ENCODE assay signal across 16 cellular contexts in genomic region chr2:22601007-22601406, GRCh38.
DNase-seq lines count a peak whose midpoint lies in the region; ATAC-seq, FAIRE-seq and TF ChIP-seq lines count a peak whose summit lies in the region.
"Had no signal": no experiment of that assay in that cellular context is flagged by ENCODE, and none has a peak within 500 bp of the region (broad histone marks: within the 10 kb centered on the region; RNA-seq: fewer than 3 reads in every experiment).

No MANE protein-coding gene starts in this region.

- TF ChIP-seq CTCF in kidney (IDR thresholded peaks at IDR 0.05; ENCODE audit: borderline replicate concordance, extremely low read depth, insufficient read depth): no peak
- TF ChIP-seq CTCF in lower lobe of right lung (IDR thresholded peaks at IDR 0.05): no peak

- H3K4me3 Mint-ChIP-seq in T-helper 2 cell treated with Interferon-gamma antibody and Interleukin-4, amounts not matched to agents 5 μg/mL and 100 μg/mL, for 36 hours: no peak overlapping the region
- H3K4me3 Mint-ChIP-seq: CD14-positive monocyte; CD4-positive, alpha-beta memory T cell; H9 had no signal

- H3K27me3 ChIP-seq in lower lobe of right lung (ENCODE audit: low read depth): no peaks in the 10 kb centered on the region
- H3K27me3 ChIP-seq: BLaER1 had no signal

- H3K27ac ChIP-seq in kidney (ENCODE audit: low read depth in 2 of 2, low read length in 2 of 2) (no peak overlapping the region), lower lobe of right lung (no peak overlapping the region), caudate nucleus (ENCODE audit: low read depth, low read length) (no peak overlapping the region)
- H3K27ac ChIP-seq: BLaER1 had no signal

- intact Hi-C loops in kidney (cut with DNase I) (no loop called here), lower lobe of right lung (cut with DNase I) (no loop called here)

- H3K36me3 Mint-ChIP-seq in T-helper 2 cell treated with Interferon-gamma antibody and Interleukin-4, amounts not matched to agents 5 μg/mL and 100 μg/mL, for 36 hours (ENCODE audit: low read depth): no peaks in the 10 kb centered on the region
- H3K36me3 Mint-ChIP-seq: CD14-positive monocyte; CD4-positive, alpha-beta memory T cell had no signal

- ATAC-seq in lower lobe of right lung (peak; percentile 74 to 89), HG03280 (IDR thresholded peaks at IDR 0.05; ENCODE audit: unreplicated experiment) (no peak)

- H3K4me1 Mint-ChIP-seq in T-helper 2 cell treated with Interferon-gamma antibody and Interleukin-4, amounts not matched to agents 5 μg/mL and 100 μg/mL, for 36 hours (ENCODE audit: low read depth): no peaks in the 10 kb centered on the region
- H3K4me1 Mint-ChIP-seq: CD14-positive monocyte; CD4-positive, alpha-beta memory T cell had no signal

- FAIRE-seq in kidney (lab: Jason Lieb, UNC): peak; percentile 19
- FAIRE-seq: G401.6, GM12891, GM19239, H1 had no signal

- H3K9ac ChIP-seq in kidney (ENCODE audit: low read length in 2 of 2): no peak overlapping the region
- H3K9ac ChIP-seq: BLaER1 had no signal

- DNase-seq in NCI-H1694 treated with DMSO at 0.1 percent for 48 hours (lab: John Stamatoyannopoulos, UW) (peak; percentile 46), NCI-H1694 (lab: John Stamatoyannopoulos, UW) (no peak), kidney (no peak), lower lobe of right lung (no peak), caudate nucleus (lab: John Stamatoyannopoulos, UW) (no peak)
- no peak for DNase-seq in T-helper 2 cell treated with Interferon-gamma antibody and Interleukin-4, amounts not matched to agents 5 μg/mL and 100 μg/mL, for 36 hours (ENCODE audit: low spot score)
- DNase-seq: 8988T; CD4-positive, alpha-beta memory T cell; H9 had no signal

- H3K36me3 ChIP-seq in kidney (ENCODE audit: control insufficient read depth in 1 of 2, insufficient read depth in 2 of 2, low read length in 2 of 2) (no peaks in the 10 kb centered on the region), lower lobe of right lung (no peaks in the 10 kb centered on the region)
- H3K36me3 ChIP-seq: BLaER1 had no signal

- H3K4me3 ChIP-seq in kidney (ENCODE audit: low read length in 2 of 2) (no peak overlapping the region), lower lobe of right lung (no peak overlapping the region)
- H3K4me3 ChIP-seq: BLaER1 had no signal

- H3K9me3 Mint-ChIP-seq in T-helper 2 cell treated with Interferon-gamma antibody and Interleukin-4, amounts not matched to agents 5 μg/mL and 100 μg/mL, for 36 hours: no peaks in the 10 kb centered on the region
- H3K9me3 Mint-ChIP-seq: H9 had no signal

- H3K27ac Mint-ChIP-seq in T-helper 2 cell treated with Interferon-gamma antibody and Interleukin-4, amounts not matched to agents 5 μg/mL and 100 μg/mL, for 36 hours: no peak overlapping the region
- H3K27ac Mint-ChIP-seq: CD14-positive monocyte; CD4-positive, alpha-beta memory T cell; H9 had no signal

- H3K4me1 ChIP-seq in kidney (ENCODE audit: control insufficient read depth in 1 of 2, insufficient read depth in 1 of 2, low read depth in 1 of 2, low read length in 2 of 2) (no peaks in the 10 kb centered on the region), lower lobe of right lung (no peaks in the 10 kb centered on the region)
- H3K4me1 ChIP-seq: BLaER1 had no signal

- H3K9me3 ChIP-seq in kidney (ENCODE audit: control insufficient read depth in 1 of 2, low read length in 2 of 2) (no peaks in the 10 kb centered on the region), lower lobe of right lung (no peaks in the 10 kb centered on the region)
- H3K9me3 ChIP-seq: BLaER1 had no signal

- no peaks in the 10 kb centered on the region for H3K27me3 Mint-ChIP-seq in T-helper 2 cell treated with Interferon-gamma antibody and Interleukin-4, amounts not matched to agents 5 μg/mL and 100 μg/mL, for 36 hours (ENCODE audit: low read depth)
- H3K27me3 Mint-ChIP-seq: CD4-positive, alpha-beta memory T cell had no signal
